21 cellular contexts compared by ENCODE assay signal in the genomic region with DNA sequence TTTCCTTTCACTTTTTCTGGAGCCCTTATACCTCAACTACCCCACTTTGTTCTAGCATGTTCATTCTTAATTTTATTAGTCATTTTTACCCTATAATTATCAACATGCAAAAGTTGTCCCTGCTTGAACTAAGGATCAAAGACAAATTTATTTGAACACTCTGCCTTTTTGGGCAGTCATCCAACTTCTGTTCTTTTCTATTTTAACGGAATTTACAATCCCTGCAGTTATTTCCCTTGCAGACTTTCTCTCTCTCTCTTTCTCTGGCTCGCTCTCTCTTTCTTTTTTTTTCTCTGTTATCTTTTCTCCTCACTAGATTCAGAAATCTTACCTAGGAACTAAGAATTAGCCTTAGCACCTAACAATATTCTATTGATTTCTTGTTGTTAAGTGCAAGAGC.
DNase-seq lines count a peak whose midpoint lies in the region; ATAC-seq and TF ChIP-seq lines count a peak whose summit lies in the region.
"Had no signal": no experiment of that assay in that cellular context is flagged by ENCODE, and none has a peak within 500 bp of the region (broad histone marks: within the 10 kb centered on the region; RNA-seq: fewer than 3 reads in every experiment).

No MANE protein-coding gene starts in this region.

- no peak for TF ChIP-seq POLR2A in stomach (IDR thresholded peaks at IDR 0.05)

- DNase-seq in DMS 273 (lab: John Stamatoyannopoulos, UW; ENCODE audit: unreplicated experiment) (peak; percentile 11), DMS 273 treated with DMSO at 0.1 percent for 48 hours (lab: John Stamatoyannopoulos, UW) (no peak), brain microvascular endothelial cell (peak; percentile 11), left kidney (ENCODE audit: low read depth, low spot score) (peak; percentile 30), NCI-H146 (lab: John Stamatoyannopoulos, UW) (no peak), stomach (no peak), HuH-7.5 (ENCODE audit: low spot score) (no peak)
- DNase-seq: 8988T; CD8-positive, alpha-beta memory T cell; GDM1; HCEC 1CT; KBM-7; NCI-H1048; NCI-H187; NCI-H748 treated with DMSO at 0.1 percent for 48 hours; PC-9; SJCRH30; SW 1271 had no signal

- no peak overlapping the region for H3K27ac ChIP-seq in brain microvascular endothelial cell
- H3K27ac ChIP-seq in stomach: no peak overlapping the region
- H3K27ac ChIP-seq: BLaER1, PC-9, SJCRH30 had no signal

- in situ Hi-C loops in brain microvascular endothelial cell (cut with HindIII; ENCODE audit: low pct_ligation_motif_present, low sequenced_read_pairs): no loop called here

- H3K4me3 ChIP-seq in brain microvascular endothelial cell (ENCODE audit: low read depth, low read length): no peak overlapping the region
- no peak overlapping the region for H3K4me3 ChIP-seq in stomach
- H3K4me3 ChIP-seq: BLaER1, GM12878, PC-9, SJCRH30 had no signal

- H3K4me1 ChIP-seq in stomach: peaks cover 0 to 9% (median 3%) of the 10 kb centered on the region in 4 donors
- H3K4me1 ChIP-seq: BLaER1, SJCRH30 had no signal

- TF ChIP-seq EP300 in stomach (IDR thresholded peaks at IDR 0.05): no peak

- H3K27me3 ChIP-seq in brain microvascular endothelial cell (replicated peaks): no peaks in the 10 kb centered on the region
- no peaks in the 10 kb centered on the region for H3K27me3 ChIP-seq in stomach
- H3K27me3 ChIP-seq: BLaER1, SJCRH30 had no signal

- no peak for TF ChIP-seq CTCF in brain microvascular endothelial cell (IDR thresholded peaks at IDR 0.05; ENCODE audit: low read depth, low read length, missing control alignments)
- TF ChIP-seq CTCF in stomach (IDR thresholded peaks at IDR 0.05): no peak

- intact Hi-C loops in stomach (cut with DNase I; ENCODE audit: low total_unique reads): no loop called here

- no peaks in the 10 kb centered on the region for H3K36me3 ChIP-seq in brain microvascular endothelial cell (replicated peaks)
- no peaks in the 10 kb centered on the region for H3K36me3 ChIP-seq in stomach
- H3K36me3 ChIP-seq: BLaER1, SJCRH30 had no signal

- ATAC-seq in HG03442 (IDR thresholded peaks at IDR 0.05; ENCODE audit: unreplicated experiment): no peak
- ATAC-seq: GM12878 had no signal

- 16 to 28% (median 19%) methylated on average over 2 of the region's 2 CpGs for WGBS in stomach, 5 donors

- no peaks in the 10 kb centered on the region for H3K9me3 ChIP-seq in stomach
- H3K9me3 ChIP-seq: SJCRH30 had no signal

Comparison
In these comparisons a context has a peak if more than half of its experiments do, and no peak if none do; other contexts are left out.
1. DNase-seq: peak in DMS 273 (single experiment), brain microvascular endothelial cell (single experiment) and left kidney (single experiment); none in DMS 273 treated with DMSO at 0.1 percent for 48 hours (single experiment), NCI-H146 (single experiment), stomach (single experiment) and HuH-7.5 (single experiment).